In genomic region chr17:59840329-59840907, GRCh38 we compare ENCODE assay signal across 8 cellular contexts. TPM values are rescaled to one million over a fixed set of nuclear protein-coding genes. Genes with fewer than 3 reads are reported as not detected.
DNase-seq lines count a peak whose midpoint lies in the region; ATAC-seq and TF ChIP-seq lines count a peak whose summit lies in the region.

No MANE protein-coding gene starts in this region.

- peak; percentile 37 for DNase-seq in NCI-H2029 treated with DMSO at 0.1 percent for 48 hours (lab: John Stamatoyannopoulos, UW)
- no peak for DNase-seq in NCI-H2029 (lab: John Stamatoyannopoulos, UW)
- no peak for DNase-seq in T-helper 17 cell
- DNase-seq in fibroblast of lung (ENCODE audit: low read depth in 2 of 2) = peak; percentile 35 to 56
- DNase-seq in stimulated activated CD4-positive, alpha-beta T cell treated with anti-CD3 and anti-CD28 coated beads, Interleukin-1b, Interleukin-23, amount 100 ng/mL, for 48 hours = no peak

- H3K79me2 ChIP-seq in fibroblast of lung (ENCODE audit: control insufficient read depth, insufficient read depth, low read length) = peaks cover 45% of the 10 kb centered on the region

- peaks cover 43% of the 10 kb centered on the region for H3K4me1 Mint-ChIP-seq in T-helper 17 cell

- H3K27ac Mint-ChIP-seq in T-helper 17 cell = peak overlapping the region; percentile 99

- no peaks in the 10 kb centered on the region for H3K27me3 Mint-ChIP-seq in T-helper 17 cell

- H3K4me1 ChIP-seq in fibroblast of lung (ENCODE audit: control insufficient read depth, extremely low read depth, insufficient read depth, low read length) (peaks cover 4% of the 10 kb centered on the region), skeletal muscle satellite cell (ENCODE audit: control insufficient read depth, insufficient read depth, low read length) (peaks cover 26% of the 10 kb centered on the region)

- peak overlapping the region; percentile 85 for H3K4me2 ChIP-seq in fibroblast of lung (ENCODE audit: extremely low read depth, insufficient read depth, low read length)
- peak overlapping the region; percentile 81 for H3K4me2 ChIP-seq in skeletal muscle satellite cell (ENCODE audit: low read length)

- H3K9me3 ChIP-seq in T-helper 17 cell (ENCODE audit: control insufficient read depth, low read length, poor library complexity, severe bottlenecking) = peaks cover 18% of the 10 kb centered on the region
- no peaks in the 10 kb centered on the region for H3K9me3 ChIP-seq in fibroblast of lung (ENCODE audit: control insufficient read depth, insufficient read depth, low read depth, low read length)
- no peaks in the 10 kb centered on the region for H3K9me3 ChIP-seq in skeletal muscle satellite cell (replicated peaks; ENCODE audit: low read length)

- H3K9ac ChIP-seq in fibroblast of lung (ENCODE audit: insufficient read depth, low read length) (peak overlapping the region; percentile 97), skeletal muscle satellite cell (ENCODE audit: low read depth, low read length) (peak overlapping the region; percentile 98)

- H2AFZ ChIP-seq in fibroblast of lung (ENCODE audit: low read length) = no peak overlapping the region

- H3K4me3 ChIP-seq in fibroblast of lung (replicated peaks in 1 of 4; ENCODE audit: control extremely low read depth in 1 of 4, insufficient read depth in 1 of 4, low read depth in 3 of 4, low read length in 4 of 4) (peak overlapping the region; percentile 97 to 99 (median 98)), skeletal muscle satellite cell (ENCODE audit: low read length) (peak overlapping the region; percentile 79)

- H3K36me3 Mint-ChIP-seq in T-helper 17 cell (ENCODE audit: low read depth) = peaks cover 16% of the 10 kb centered on the region

- H3K27me3 ChIP-seq in fibroblast of lung (ENCODE audit: control insufficient read depth, insufficient read depth, low read length) (no peaks in the 10 kb centered on the region), skeletal muscle satellite cell (ENCODE audit: control insufficient read depth, insufficient read depth, low read length) (no peaks in the 10 kb centered on the region)

- no peak for TF ChIP-seq CTCF in fibroblast of lung (conservative IDR thresholded peaks at IDR 0.05 in 1 of 2, IDR thresholded peaks at IDR 0.05 in 1 of 2; ENCODE audit: low read depth in 1 of 2, low read length in 2 of 2)

- no peaks in the 10 kb centered on the region for H4K20me1 ChIP-seq in fibroblast of lung (ENCODE audit: control insufficient read depth, extremely low read depth, insufficient read depth, low read length)

- H3K4me3 Mint-ChIP-seq in T-helper 17 cell = peak overlapping the region; percentile 99

- ATAC-seq in T-helper 17 cell (no peak), HG03139 (IDR thresholded peaks at IDR 0.05; ENCODE audit: unreplicated experiment) (no peak), GM21447 (IDR thresholded peaks at IDR 0.05; ENCODE audit: unreplicated experiment) (no peak)

- H3K27ac ChIP-seq in fibroblast of lung (ENCODE audit: insufficient read depth, low read length) = peak overlapping the region; percentile 100

- H3K36me3 ChIP-seq in fibroblast of lung (ENCODE audit: control insufficient read depth, insufficient read depth, low read length) (peaks cover 3% of the 10 kb centered on the region), skeletal muscle satellite cell (ENCODE audit: insufficient read depth, low read length) (peaks cover 35% of the 10 kb centered on the region)

RNA-seq across cellular contexts. Expression of gene TUBD1, which starts 52.3 kb away (rescaled TPM):
- total RNA-seq in T-helper 17 cell (1 to 10 TPM; 6.3 to 8.6 TPM), fibroblast of lung (4.6 and 5.6 TPM in 2 replicates)
- polyA plus RNA-seq in fibroblast of lung = 3.6 TPM in 2 replicates
- polyA plus RNA-seq in fibroblast of lung (2012) = 2.5 and 3.0 TPM in 2 replicates
- 0.75 TPM in 1 of 2 replicates, not detected in the other for polyA minus RNA-seq in fibroblast of lung (ENCODE audit: low replicate concordance)
- total RNA-seq in skeletal muscle satellite cell (2012; rRNA removed) = 2.3 and 3.1 TPM in 2 replicates

RNA-seq across cellular contexts. Expression of gene RPS6KB1, which starts 52.5 kb away (rescaled TPM):
- total RNA-seq in T-helper 17 cell = 100 to 1,000 TPM in 1 of 2 donors, 10 to 100 TPM in 1; 86.6 to 105 TPM
- total RNA-seq in fibroblast of lung = 21.3 and 21.6 TPM in 2 replicates
- polyA plus RNA-seq in fibroblast of lung = 14.8 and 16.0 TPM in 2 replicates
- polyA plus RNA-seq in fibroblast of lung (2012) = 16.9 and 20.7 TPM in 2 replicates
- polyA minus RNA-seq in fibroblast of lung (ENCODE audit: low replicate concordance) = 0.67 and 1.0 TPM in 2 replicates
- 11.9 and 12.7 TPM in 2 replicates for total RNA-seq in skeletal muscle satellite cell (2012; rRNA removed)

Comparison
In these comparisons a context has a peak if more than half of its experiments do, and no peak if none do; other contexts are left out.
1. DNase-seq: peak in NCI-H2029 treated with DMSO at 0.1 percent for 48 hours (single experiment) and fibroblast of lung (2 of 2); none in NCI-H2029 (single experiment), T-helper 17 cell (0 of 3) and stimulated activated CD4-positive, alpha-beta T cell treated with anti-CD3 and anti-CD28 coated beads, Interleukin-1b, Interleukin-23, amount 100 ng/mL, for 48 hours (single experiment).